Comparison of ENCODE assay signal across 9 cellular contexts in the genomic region with DNA sequence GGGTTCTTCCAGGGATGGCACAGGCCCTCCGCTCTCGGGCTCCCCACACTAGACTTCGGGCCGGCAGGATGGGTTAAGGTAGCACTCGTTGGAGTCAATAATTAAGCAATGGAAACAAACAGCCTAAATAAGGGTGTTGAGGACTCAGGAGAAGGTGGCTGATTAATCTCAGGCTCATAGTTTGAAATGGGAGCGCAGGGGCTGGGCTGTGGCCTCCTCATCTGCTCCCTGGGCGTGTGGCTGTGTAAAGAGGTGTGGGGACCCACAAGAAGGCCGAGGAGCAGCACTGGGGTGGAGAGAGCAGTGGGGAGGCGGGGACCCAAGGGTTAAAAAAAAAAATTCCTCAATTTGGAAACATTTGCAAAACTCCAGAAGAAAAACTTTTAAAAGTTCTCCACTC. TPM values are rescaled to one million over a fixed set of nuclear protein-coding genes. Genes with fewer than 3 reads are reported as not detected.
DNase-seq lines count a peak whose midpoint lies in the region; ATAC-seq and TF ChIP-seq lines count a peak whose summit lies in the region.
"Had no signal": no experiment of that assay in that cellular context is flagged by ENCODE, and none has a peak within 500 bp of the region (broad histone marks: within the 10 kb centered on the region; RNA-seq: fewer than 3 reads in every experiment).

No MANE protein-coding gene starts in this region.

- H2AFZ ChIP-seq in GM23338, result peak overlapping the region; percentile 50; the same call in 1 of the 2 replicates

- peaks cover 23% of the 10 kb centered on the region for H3K36me3 Mint-ChIP-seq in GM23338 (ENCODE audit: low read depth)
- peaks cover 14% of the 10 kb centered on the region for H3K36me3 Mint-ChIP-seq in activated CD8-positive, alpha-beta T cell treated with anti-CD3 and anti-CD28 coated beads, Interleukin-2, amount 10 ng/mL, durations not matched to agents 7 days and 5 days (ENCODE audit: low read depth)

- POLR2A ChIA-PET in activated CD8-positive, alpha-beta T cell treated with anti-CD3 and anti-CD28 coated beads, Interleukin-2, amount 10 ng/mL, durations not matched to agents 7 days and 5 days (lab: Charles Lee), result no interaction called here

- no peak overlapping the region for H3K27ac ChIP-seq in GM23338 (ENCODE audit: low read depth)

- peaks cover 21% of the 10 kb centered on the region for H3F3A ChIP-seq in GM23338 (replicated peaks; ENCODE audit: low read depth)

- H3K27me3 Mint-ChIP-seq in GM23338 (ENCODE audit: insufficient read depth, low read depth, poor library complexity), result peaks cover 41% of the 10 kb centered on the region
- peaks cover 37% of the 10 kb centered on the region for H3K27me3 Mint-ChIP-seq in activated CD8-positive, alpha-beta T cell treated with anti-CD3 and anti-CD28 coated beads, Interleukin-2, amount 10 ng/mL, durations not matched to agents 7 days and 5 days (ENCODE audit: low read depth)

- H3K4me3 ChIP-seq in GM23338 (peak overlapping the region; percentile 95), foreskin fibroblast (ENCODE audit: low read depth in 1 of 2, low read length in 2 of 2) (peak overlapping the region; percentile 82 to 89), retinal pigment epithelial cell (ENCODE audit: low read length) (peak overlapping the region; percentile 59)

- no peaks in the 10 kb centered on the region; the same call in 1 of the 2 replicates for H4K20me1 ChIP-seq in GM23338 (replicated peaks; ENCODE audit: insufficient read depth)

- CTCF ChIA-PET in activated CD8-positive, alpha-beta T cell treated with anti-CD3 and anti-CD28 coated beads, Interleukin-2, amount 10 ng/mL, durations not matched to agents 7 days and 5 days (lab: Charles Lee), result interaction anchor here (0.9 to 1.0 kb wide), 2 partner anchors 35 to 70 kb away, joined by 3 read pairs; no protein-coding TSS in a partner anchor

- TF ChIP-seq CTCF in GM23338 (conservative IDR thresholded peaks at IDR 0.05; ENCODE audit: low read depth in 2 of 2), result no peak
- no peak for TF ChIP-seq CTCF in foreskin fibroblast (IDR thresholded peaks at IDR 0.05; ENCODE audit: low read depth, low read length)
- TF ChIP-seq CTCF in retinal pigment epithelial cell (conservative IDR thresholded peaks at IDR 0.05; ENCODE audit: low read depth, low read length), result no peak

- DNase-seq in GM23338 (ENCODE audit: low spot score) (no peak), foreskin fibroblast (no peak), retinal pigment epithelial cell (ENCODE audit: low read depth) (no peak), medulla oblongata (ENCODE audit: extremely low spot score) (no peak), T-helper 9 cell (no peak)
- no peak for DNase-seq in activated CD8-positive, alpha-beta T cell treated with anti-CD3 and anti-CD28 coated beads, Interleukin-2, amount 10 ng/mL, durations not matched to agents 7 days and 5 days
- DNase-seq: NCI-H187 had no signal

- H3K9me2 ChIP-seq in GM23338 (ENCODE audit: insufficient read depth), result no peaks in the 10 kb centered on the region

- peaks cover 34% of the 10 kb centered on the region for H3K4me1 Mint-ChIP-seq in GM23338
- H3K4me1 Mint-ChIP-seq in activated CD8-positive, alpha-beta T cell treated with anti-CD3 and anti-CD28 coated beads, Interleukin-2, amount 10 ng/mL, durations not matched to agents 7 days and 5 days (ENCODE audit: low read depth), result peaks cover 13% of the 10 kb centered on the region

- H3K9me3 Mint-ChIP-seq in GM23338, result peaks cover 6% of the 10 kb centered on the region; the same call in 2 of the 3 replicates
- peaks cover 11% of the 10 kb centered on the region for H3K9me3 Mint-ChIP-seq in activated CD8-positive, alpha-beta T cell treated with anti-CD3 and anti-CD28 coated beads, Interleukin-2, amount 10 ng/mL, durations not matched to agents 7 days and 5 days (ENCODE audit: insufficient read depth)

- H3K79me2 ChIP-seq in GM23338 (replicated peaks; ENCODE audit: insufficient read depth), result peaks cover 32% of the 10 kb centered on the region

- peaks cover 19% of the 10 kb centered on the region for H3K36me3 ChIP-seq in GM23338 (ENCODE audit: insufficient read depth)

- H3K27ac Mint-ChIP-seq in GM23338, result no peak overlapping the region
- H3K27ac Mint-ChIP-seq in activated CD8-positive, alpha-beta T cell treated with anti-CD3 and anti-CD28 coated beads, Interleukin-2, amount 10 ng/mL, durations not matched to agents 7 days and 5 days, result no peak overlapping the region

- H3K4me1 ChIP-seq in GM23338 (ENCODE audit: insufficient read depth), result peaks cover 28% of the 10 kb centered on the region

- ATAC-seq in GM23338 (peak; percentile 5; the same call in 2 of the 3 replicates), esophagus mucosa (no peak), HG02870 (IDR thresholded peaks at IDR 0.05; ENCODE audit: unreplicated experiment) (no peak)
- no peak for ATAC-seq in activated CD8-positive, alpha-beta T cell treated with anti-CD3 and anti-CD28 coated beads, Interleukin-2, amount 10 ng/mL, durations not matched to agents 7 days and 5 days

- peak overlapping the region; percentile 79 for H3K4me3 Mint-ChIP-seq in GM23338
- peak overlapping the region; percentile 74 for H3K4me3 Mint-ChIP-seq in activated CD8-positive, alpha-beta T cell treated with anti-CD3 and anti-CD28 coated beads, Interleukin-2, amount 10 ng/mL, durations not matched to agents 7 days and 5 days

- H3K4me2 ChIP-seq in GM23338, result peak overlapping the region; percentile 96

- peaks cover 32% of the 10 kb centered on the region for H3K27me3 ChIP-seq in GM23338 (ENCODE audit: insufficient read depth)

TF ChIP-seq in GM23338, 12 proteins besides CTCF, POLR2A, EP300 and RAD21 (continues in another document):
- TF ChIP-seq ZNF114 (CRISPR knock-in tag; IDR thresholded peaks at IDR 0.05) (no peak), NANOG (IDR thresholded peaks at IDR 0.05; ENCODE audit: borderline replicate concordance) (no peak), CREB1 (CRISPR knock-in tag; IDR thresholded peaks at IDR 0.05; ENCODE audit: low read depth) (no peak), EZH2 (IDR thresholded peaks at IDR 0.05; ENCODE audit: low read depth, unreplicated experiment) (no peak), STAT1 (IDR thresholded peaks at IDR 0.05; ENCODE audit: unreplicated experiment) (no peak), EZH2phosphoT487 (IDR thresholded peaks at IDR 0.05; ENCODE audit: unreplicated experiment) (no peak)
- TF ChIP-seq, protein P1, sequence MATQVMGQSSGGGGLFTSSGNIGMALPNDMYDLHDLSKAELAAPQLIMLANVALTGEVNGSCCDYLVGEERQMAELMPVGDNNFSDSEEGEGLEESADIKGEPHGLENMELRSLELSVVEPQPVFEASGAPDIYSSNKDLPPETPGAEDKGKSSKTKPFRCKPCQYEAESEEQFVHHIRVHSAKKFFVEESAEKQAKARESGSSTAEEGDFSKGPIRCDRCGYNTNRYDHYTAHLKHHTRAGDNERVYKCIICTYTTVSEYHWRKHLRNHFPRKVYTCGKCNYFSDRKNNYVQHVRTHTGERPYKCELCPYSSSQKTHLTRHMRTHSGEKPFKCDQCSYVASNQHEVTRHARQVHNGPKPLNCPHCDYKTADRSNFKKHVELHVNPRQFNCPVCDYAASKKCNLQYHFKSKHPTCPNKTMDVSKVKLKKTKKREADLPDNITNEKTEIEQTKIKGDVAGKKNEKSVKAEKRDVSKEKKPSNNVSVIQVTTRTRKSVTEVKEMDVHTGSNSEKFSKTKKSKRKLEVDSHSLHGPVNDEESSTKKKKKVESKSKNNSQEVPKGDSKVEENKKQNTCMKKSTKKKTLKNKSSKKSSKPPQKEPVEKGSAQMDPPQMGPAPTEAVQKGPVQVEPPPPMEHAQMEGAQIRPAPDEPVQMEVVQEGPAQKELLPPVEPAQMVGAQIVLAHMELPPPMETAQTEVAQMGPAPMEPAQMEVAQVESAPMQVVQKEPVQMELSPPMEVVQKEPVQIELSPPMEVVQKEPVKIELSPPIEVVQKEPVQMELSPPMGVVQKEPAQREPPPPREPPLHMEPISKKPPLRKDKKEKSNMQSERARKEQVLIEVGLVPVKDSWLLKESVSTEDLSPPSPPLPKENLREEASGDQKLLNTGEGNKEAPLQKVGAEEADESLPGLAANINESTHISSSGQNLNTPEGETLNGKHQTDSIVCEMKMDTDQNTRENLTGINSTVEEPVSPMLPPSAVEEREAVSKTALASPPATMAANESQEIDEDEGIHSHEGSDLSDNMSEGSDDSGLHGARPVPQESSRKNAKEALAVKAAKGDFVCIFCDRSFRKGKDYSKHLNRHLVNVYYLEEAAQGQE (IDR thresholded peaks at IDR 0.05; ENCODE audit: unreplicated experiment), result no peak

RNA-seq across cellular contexts. Expression of gene TUBB6, which starts 1.3 kb away (rescaled TPM):
- 282 and 329 TPM in 2 replicates for total RNA-seq in GM23338 (2014; rRNA removed; shearing (Covaris generic))
- 136 and 148 TPM in 2 replicates for polyA plus RNA-seq in GM23338 (2016; fragmentation: Nextera tagmentation; extraction: Ambion mirVana)
- total RNA-seq in activated CD8-positive, alpha-beta T cell treated with anti-CD3 and anti-CD28 coated beads, Interleukin-2, amount 10 ng/mL, durations not matched to agents 7 days and 5 days, result 10 to 100 TPM in 1 of 2 experiments, 1 to 10 TPM in 1; 8.3 to 10.9 TPM
- total RNA-seq in esophagus mucosa, result 201 TPM

RNA-seq across cellular contexts. Expression of gene CIDEA, which starts 52.6 kb away (rescaled TPM):
- not detected in 2 replicates for total RNA-seq in GM23338 (2014; rRNA removed; shearing (Covaris generic))
- polyA plus RNA-seq in GM23338 (2016; fragmentation: Nextera tagmentation; extraction: Ambion mirVana), result 0.45 TPM in 1 of 2 replicates, not detected in the other
- not detected for total RNA-seq in activated CD8-positive, alpha-beta T cell treated with anti-CD3 and anti-CD28 coated beads, Interleukin-2, amount 10 ng/mL, durations not matched to agents 7 days and 5 days
- total RNA-seq in esophagus mucosa, result 0.80 TPM

Comparison
In these comparisons a context has a peak if more than half of its experiments do, and no peak if none do; other contexts are left out.
1. RNA of gene TUBB6, which starts 1.3 kb away (total RNA-seq): 282 to 329 TPM in GM23338 and 201 TPM in esophagus mucosa (single experiment); 8.3 to 10.9 TPM in activated CD8-positive, alpha-beta T cell treated with anti-CD3 and anti-CD28 coated beads, Interleukin-2, amount 10 ng/mL, durations not matched to agents 7 days and 5 days; every median in the first group is over 10 times any median in the second.
2. Peak in every context shown above with its lines, with median percentiles within 50 percentile points of each other: H3K4me3 ChIP-seq.